25 cellular contexts compared by ENCODE assay signal in genomic region chr15:90483640-90484039, GRCh38.
"Had no signal": no experiment of that assay in that cellular context is flagged by ENCODE, and none has a peak within 500 bp of the region (broad histone marks: within the 10 kb centered on the region; RNA-seq: fewer than 3 reads in every experiment).

No MANE protein-coding gene starts in this region.

- ATAC-seq: effector memory CD8-positive, alpha-beta T cell; left ventricle myocardium superior; lower lobe of right lung; natural killer cell; psoas muscle; right cardiac atrium; stimulated activated memory B cell treated with anti-CD40 and anti-IgM and Interleukin-4, amounts not matched to agents 10 μg/mL and 1 μg/mL and 100 μg/mL, for 72 hours; stimulated activated naive CD8-positive, alpha-beta T cell treated with anti-CD3 and anti-CD28 coated beads, Interleukin-15, Interleukin-2, amounts not matched to agents 100 U/mL and 50 U/mL, for 24 hours; upper lobe of right lung had no signal

- H3K9me3 ChIP-seq: lower lobe of right lung, ovary, psoas muscle, spleen, transverse colon, upper lobe of right lung, uterus had no signal

- DNase-seq: dermis blood vessel endothelial cell; effector memory CD8-positive, alpha-beta T cell; hypothalamus; immature natural killer cell; islet precursor cell; kidney glomerular epithelial cell; left ventricle myocardium superior; lower lobe of right lung; natural killer cell; occipital lobe; ovary; posterior cingulate gyrus; psoas muscle; right cardiac atrium; spleen; stimulated activated CD4-positive, alpha-beta T cell treated with anti-CD3 and anti-CD28 coated beads, Interleukin-4, amount 100 ng/mL, for 4 hours; stimulated activated naive CD8-positive, alpha-beta T cell treated with anti-CD3 and anti-CD28 coated beads, Interleukin-15, Interleukin-2, amounts not matched to agents 100 U/mL and 50 U/mL, for 24 hours; transverse colon; upper lobe of right lung; uterus had no signal

- H3K4me1 ChIP-seq: psoas muscle, uterus had no signal

- H3K36me3 ChIP-seq: ovary, uterus had no signal

- H3K4me3 ChIP-seq: coronary artery, lower lobe of right lung, ovary, psoas muscle, skin epidermis, spleen, transverse colon, upper lobe of right lung, uterus had no signal

- H3K27ac ChIP-seq: coronary artery, lower lobe of right lung, ovary, psoas muscle, skin epidermis, spleen, transverse colon, upper lobe of right lung, uterus had no signal

- FAIRE-seq: endometrium, frontal cortex had no signal

- H3K27me3 ChIP-seq: ovary, spleen, transverse colon, upper lobe of right lung, uterus had no signal
